8 cellular contexts compared by ENCODE assay signal in genomic region chr9:40991741-40992471, GRCh38.
DNase-seq lines count a peak whose midpoint lies in the region; TF ChIP-seq lines count a peak whose summit lies in the region.
"Not testable (repeated sequence)": the region's sequence is repeated elsewhere in the genome, so short reads cannot be mapped to it uniquely, and the experiment has no call there.

No MANE protein-coding gene starts in this region.

- peaks cover 0 to 24% (median 9%) of the 10 kb centered on the region in 4 donors for H3K4me1 ChIP-seq in tibial artery

- H3K9me3 ChIP-seq in tibial artery: not testable (repeated sequence)

- peak overlapping the region; percentile 89 for H3K4me3 ChIP-seq in H7 (ENCODE audit: insufficient read depth, low read depth, low read length)
- peak overlapping the region; percentile 69 for H3K4me3 ChIP-seq in choroid plexus epithelial cell (ENCODE audit: low read depth, low read length)
- peak overlapping the region; percentile 80 to 97 for H3K4me3 ChIP-seq in tibial artery

- not testable (repeated sequence) for H3K36me3 ChIP-seq in H7 (replicated peaks; ENCODE audit: control insufficient read depth, insufficient read depth, low read length); tibial artery

- intact Hi-C loops in tibial artery (cut with DNase I; ENCODE audit: low total_unique reads): not testable (repeated sequence)

- H3K27me3 ChIP-seq in H7 (ENCODE audit: control insufficient read depth, insufficient read depth, low read length); tibial artery: not testable (repeated sequence)

- peak; percentile 81 for DNase-seq in H7
- DNase-seq in HuH-7.5 (ENCODE audit: low spot score): peak; percentile 41
- DNase-seq in activated CD4-positive, alpha-beta T cell treated with anti-CD3 and anti-CD28 coated beads, Interleukin-2, amount 50 U/mL, for 24 hours (ENCODE audit: low read depth in 1 of 2, low spot score in 1 of 2): peak; percentile 92 to 99
- peak; percentile 99 for DNase-seq in choroid plexus epithelial cell (ENCODE audit: low read depth)
- peak; percentile 81 for DNase-seq in iPS-NIHi11 (ENCODE audit: low spot score)
- peak; percentile 100 for DNase-seq in retina
- peak; percentile 98 to 99 for DNase-seq in tibial artery

- peak overlapping the region; percentile 92 to 99 for H3K27ac ChIP-seq in tibial artery

- TF ChIP-seq CTCF in GM12873 (IDR thresholded peaks at IDR 0.05; ENCODE audit: insufficient read depth, low read depth, low read length, missing control alignments) (peak; percentile 95), choroid plexus epithelial cell (conservative IDR thresholded peaks at IDR 0.05; ENCODE audit: low read depth, low read length) (peak; percentile 78), tibial artery (IDR thresholded peaks at IDR 0.05) (peak; percentile 71 to 98)

Comparison
In these comparisons a context has a peak if more than half of its experiments do, and no peak if none do; other contexts are left out.
1. Peak in every context shown above with its lines: DNase-seq, H3K4me3 ChIP-seq and H3K27ac ChIP-seq.
2. DNase-seq: peak in every context shown above with its lines; median percentile 100 in retina; 99 in choroid plexus epithelial cell; 98 in tibial artery; 96 in activated CD4-positive, alpha-beta T cell treated with anti-CD3 and anti-CD28 coated beads, Interleukin-2, amount 50 U/mL, for 24 hours; 81 in H7; 81 in iPS-NIHi11; 41 in HuH-7.5.